ENCODE assay signal across 33 cellular contexts in genomic region chr2:232476045-232476444, GRCh38. TPM values are rescaled to one million over a fixed set of nuclear protein-coding genes. Genes with fewer than 3 reads are reported as not detected.
"Had no signal": no experiment of that assay in that cellular context is flagged by ENCODE, and none has a peak within 500 bp of the region (broad histone marks: within the 10 kb centered on the region; RNA-seq: fewer than 3 reads in every experiment).

No MANE protein-coding gene starts in this region.

- H3K27me3 ChIP-seq: colonic mucosa had no signal

- H3K4me1 Mint-ChIP-seq: activated CD4-positive, alpha-beta T cell treated with anti-CD3 and anti-CD28 coated beads for 36 hours; activated CD8-positive, alpha-beta memory T cell treated with anti-CD3 and anti-CD28 coated beads, Interleukin-2, amount 10 ng/mL, durations not matched to agents 7 days and 5 days; activated naive CD8-positive, alpha-beta T cell treated with anti-CD3 and anti-CD28 coated beads, Interleukin-2, amount 50 U/mL, for 24 hours; immature natural killer cell; memory B cell; naive thymus-derived CD8-positive, alpha-beta T cell; stimulated activated naive B cell treated with anti-CD40 and anti-IgM and Interleukin-4, amounts not matched to agents 10 μg/mL and 1 μg/mL and 100 μg/mL, for 72 hours had no signal

- H3K9me3 ChIP-seq: breast epithelium, colonic mucosa, suprapubic skin had no signal

- H3K36me3 Mint-ChIP-seq: activated CD8-positive, alpha-beta memory T cell treated with anti-CD3 and anti-CD28 coated beads, Interleukin-2, amount 10 ng/mL, durations not matched to agents 7 days and 5 days; immature natural killer cell; stimulated activated naive B cell treated with anti-CD40 and anti-IgM and Interleukin-4, amounts not matched to agents 10 μg/mL and 1 μg/mL and 100 μg/mL, for 72 hours had no signal

- H3K4me3 Mint-ChIP-seq: activated CD4-positive, alpha-beta T cell treated with anti-CD3 and anti-CD28 coated beads for 36 hours; activated CD8-positive, alpha-beta memory T cell treated with anti-CD3 and anti-CD28 coated beads, Interleukin-2, amount 10 ng/mL, durations not matched to agents 7 days and 5 days; activated CD8-positive, alpha-beta T cell treated with anti-CD3 and anti-CD28 coated beads, Interleukin-2, amount 10 ng/mL, durations not matched to agents 7 days and 5 days; activated naive CD8-positive, alpha-beta T cell treated with anti-CD3 and anti-CD28 coated beads, Interleukin-2, amount 50 U/mL, for 24 hours; immature natural killer cell; memory B cell; naive thymus-derived CD8-positive, alpha-beta T cell; stimulated activated naive B cell treated with anti-CD40 and anti-IgM and Interleukin-4, amounts not matched to agents 10 μg/mL and 1 μg/mL and 100 μg/mL, for 72 hours had no signal

- H3K4me3 ChIP-seq: breast epithelium, colonic mucosa, dorsolateral prefrontal cortex, heart left ventricle, stomach, suprapubic skin, tibial artery had no signal

- ATAC-seq: activated CD4-positive, alpha-beta T cell treated with anti-CD3 and anti-CD28 coated beads for 36 hours; activated CD8-positive, alpha-beta memory T cell treated with anti-CD3 and anti-CD28 coated beads, Interleukin-2, amount 10 ng/mL, durations not matched to agents 7 days and 5 days; activated CD8-positive, alpha-beta T cell treated with anti-CD3 and anti-CD28 coated beads, Interleukin-2, amount 10 ng/mL, durations not matched to agents 7 days and 5 days; activated naive CD8-positive, alpha-beta T cell treated with anti-CD3 and anti-CD28 coated beads, Interleukin-2, amount 50 U/mL, for 24 hours; esophagus mucosa; foreskin keratinocyte; heart left ventricle; left colon; naive thymus-derived CD8-positive, alpha-beta T cell; sciatic nerve; stimulated activated naive B cell treated with anti-CD40 and anti-IgM and Interleukin-4, amounts not matched to agents 10 μg/mL and 1 μg/mL and 100 μg/mL, for 72 hours had no signal

- H3K36me3 ChIP-seq: breast epithelium, colonic mucosa, heart left ventricle, stomach, suprapubic skin, tibial artery had no signal

- DNase-seq: activated CD4-positive, alpha-beta T cell treated with anti-CD3 and anti-CD28 coated beads for 36 hours; activated CD4-positive, CD25-positive, alpha-beta regulatory T cell; activated CD8-positive, alpha-beta memory T cell treated with anti-CD3 and anti-CD28 coated beads, Interleukin-2, amount 10 ng/mL, durations not matched to agents 7 days and 5 days; activated CD8-positive, alpha-beta T cell treated with anti-CD3 and anti-CD28 coated beads, Interleukin-2, amount 10 ng/mL, durations not matched to agents 7 days and 5 days; activated effector memory CD4-positive, alpha-beta T cell treated with Interleukin-2 at 50 U/mL for 16 hours; activated naive CD4-positive, alpha-beta T cell treated with Interleukin-2 at 50 U/mL for 16 hours; activated naive CD8-positive, alpha-beta T cell treated with anti-CD3 and anti-CD28 coated beads, Interleukin-2, amount 50 U/mL, for 24 hours; amygdala; colonic mucosa; foreskin keratinocyte; hypothalamus; immature natural killer cell; left colon; small intestine; stimulated activated CD4-positive, alpha-beta T cell treated with anti-CD3 and anti-CD28 coated beads, Interleukin-1b, Interleukin-23, amount 100 ng/mL, for 48 hours; stimulated activated naive B cell treated with anti-CD40 and anti-IgM and Interleukin-4, amounts not matched to agents 10 μg/mL and 1 μg/mL and 100 μg/mL, for 72 hours; stomach had no signal

- H3K4me1 ChIP-seq: breast epithelium, colonic mucosa, foreskin keratinocyte, heart left ventricle, stomach, suprapubic skin, tibial artery had no signal

- H3K27ac Mint-ChIP-seq: activated CD4-positive, alpha-beta T cell treated with anti-CD3 and anti-CD28 coated beads for 36 hours; activated CD8-positive, alpha-beta memory T cell treated with anti-CD3 and anti-CD28 coated beads, Interleukin-2, amount 10 ng/mL, durations not matched to agents 7 days and 5 days; activated CD8-positive, alpha-beta T cell treated with anti-CD3 and anti-CD28 coated beads, Interleukin-2, amount 10 ng/mL, durations not matched to agents 7 days and 5 days; activated naive CD8-positive, alpha-beta T cell treated with anti-CD3 and anti-CD28 coated beads, Interleukin-2, amount 50 U/mL, for 24 hours; immature natural killer cell; memory B cell; naive thymus-derived CD8-positive, alpha-beta T cell; progenitor cell of endocrine pancreas; stimulated activated naive B cell treated with anti-CD40 and anti-IgM and Interleukin-4, amounts not matched to agents 10 μg/mL and 1 μg/mL and 100 μg/mL, for 72 hours had no signal

- FAIRE-seq: kidney, small intestine had no signal

- H3K27ac ChIP-seq: breast epithelium, colonic mucosa, dorsolateral prefrontal cortex, foreskin keratinocyte, heart left ventricle, stomach, suprapubic skin, tibial artery had no signal

RNA-seq across cellular contexts. Expression of gene ECEL1, which starts 11.6 kb away (rescaled TPM):
- total RNA-seq: activated CD8-positive, alpha-beta T cell treated with anti-CD3 and anti-CD28 coated beads, Interleukin-2, amount 10 ng/mL, durations not matched to agents 7 days and 5 days; esophagus mucosa; foreskin keratinocyte; left colon; naive thymus-derived CD8-positive, alpha-beta T cell; T-helper 1 cell treated with Interleukin-12 subunit alpha and Interleukin-12 subunit beta and Interleukin-4 antibody, amounts not matched to agents 30 ng/mL and 1 ng/mL, for 36 hours had no signal

RNA-seq across cellular contexts. Expression of gene ALPI, which starts 20.1 kb away (rescaled TPM):
- total RNA-seq: activated CD4-positive, alpha-beta T cell treated with anti-CD3 and anti-CD28 coated beads for 36 hours; activated CD8-positive, alpha-beta memory T cell treated with anti-CD3 and anti-CD28 coated beads, Interleukin-2, amount 10 ng/mL, durations not matched to agents 7 days and 5 days; activated CD8-positive, alpha-beta T cell treated with anti-CD3 and anti-CD28 coated beads, Interleukin-2, amount 10 ng/mL, durations not matched to agents 7 days and 5 days; dorsolateral prefrontal cortex; esophagus mucosa; foreskin keratinocyte; heart left ventricle; lower leg skin; naive thymus-derived CD8-positive, alpha-beta T cell; osteocyte; progenitor cell of endocrine pancreas; renal cortical epithelial cell; sciatic nerve; suprapubic skin; T-helper 1 cell treated with Interleukin-12 subunit alpha and Interleukin-12 subunit beta and Interleukin-4 antibody, amounts not matched to agents 30 ng/mL and 1 ng/mL, for 36 hours; ureter had no signal

RNA-seq across cellular contexts. Expression of gene PRSS56, which starts 44.1 kb away (rescaled TPM):
- total RNA-seq: activated CD4-positive, alpha-beta T cell treated with anti-CD3 and anti-CD28 coated beads for 36 hours; activated CD8-positive, alpha-beta memory T cell treated with anti-CD3 and anti-CD28 coated beads, Interleukin-2, amount 10 ng/mL, durations not matched to agents 7 days and 5 days; activated CD8-positive, alpha-beta T cell treated with anti-CD3 and anti-CD28 coated beads, Interleukin-2, amount 10 ng/mL, durations not matched to agents 7 days and 5 days; breast epithelium; colonic mucosa; esophagus mucosa; foreskin keratinocyte; kidney; left colon; lower leg skin; naive thymus-derived CD8-positive, alpha-beta T cell; osteocyte; progenitor cell of endocrine pancreas; renal cortical epithelial cell; sciatic nerve; stomach; suprapubic skin; T-helper 1 cell treated with Interleukin-12 subunit alpha and Interleukin-12 subunit beta and Interleukin-4 antibody, amounts not matched to agents 30 ng/mL and 1 ng/mL, for 36 hours; ureter had no signal

RNA-seq across cellular contexts. Expression of gene CHRND, which starts 49.9 kb away (rescaled TPM):
- total RNA-seq: activated CD4-positive, alpha-beta T cell treated with anti-CD3 and anti-CD28 coated beads for 36 hours; activated CD8-positive, alpha-beta memory T cell treated with anti-CD3 and anti-CD28 coated beads, Interleukin-2, amount 10 ng/mL, durations not matched to agents 7 days and 5 days; activated CD8-positive, alpha-beta T cell treated with anti-CD3 and anti-CD28 coated beads, Interleukin-2, amount 10 ng/mL, durations not matched to agents 7 days and 5 days; breast epithelium; colonic mucosa; esophagus mucosa; foreskin keratinocyte; heart left ventricle; kidney; left colon; lower leg skin; naive thymus-derived CD8-positive, alpha-beta T cell; osteocyte; renal cortical epithelial cell; sciatic nerve; stomach; suprapubic skin; T-helper 1 cell treated with Interleukin-12 subunit alpha and Interleukin-12 subunit beta and Interleukin-4 antibody, amounts not matched to agents 30 ng/mL and 1 ng/mL, for 36 hours; ureter had no signal
